In the genomic region with DNA sequence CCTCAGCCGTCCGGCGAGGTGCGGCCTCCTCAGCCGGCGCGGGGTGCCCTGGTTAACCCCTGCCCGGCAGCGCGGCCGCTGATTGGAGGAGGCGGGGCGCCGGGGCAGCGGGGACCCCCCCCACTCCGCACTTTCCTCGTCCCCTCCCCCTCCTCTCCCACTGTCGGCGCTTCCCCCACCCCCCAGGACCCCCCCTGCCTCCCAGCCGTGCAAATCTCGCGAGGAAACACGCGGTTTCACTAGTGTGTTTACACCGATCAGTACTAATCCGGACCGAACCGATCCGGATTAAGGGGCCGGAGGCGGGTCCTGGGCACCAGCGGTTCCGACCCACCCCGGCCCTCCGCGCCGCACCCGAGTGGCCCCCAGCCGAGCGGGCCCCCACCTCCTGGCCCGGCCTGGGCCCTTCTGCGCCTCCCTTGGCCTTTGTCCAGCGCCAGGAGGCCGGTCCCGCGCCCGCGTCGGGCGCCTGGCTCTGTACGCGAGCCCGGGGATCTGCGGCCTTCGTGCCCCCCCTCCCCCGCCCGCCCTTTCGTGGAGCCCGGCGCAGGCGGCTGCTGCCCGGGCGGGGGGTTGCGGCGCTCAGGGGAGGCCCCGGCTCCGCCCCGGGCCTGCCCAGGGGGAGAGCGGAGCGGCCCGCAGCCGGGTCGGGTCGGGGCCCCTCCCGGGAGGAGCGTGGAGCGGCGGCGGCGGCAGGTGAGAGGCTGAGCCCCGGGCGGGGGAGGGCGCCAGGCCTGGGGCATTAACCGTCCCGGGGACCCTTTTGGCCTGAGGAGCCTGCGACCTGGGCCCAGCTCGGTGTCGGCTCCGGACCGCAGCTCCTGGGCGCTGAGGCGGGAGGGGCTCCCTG, we compare ENCODE assay signal across 1 cellular context.
A peak's percentile ranks its signal among the peaks of the same experiment; 100 is the strongest.
TF ChIP-seq lines count a peak whose summit lies in the region.

No MANE protein-coding gene starts in this region.

TF ChIP-seq in GM23338, 12 proteins besides CTCF, POLR2A, EP300 and RAD21:
- 0 out of 2 replicates have a peak, but pooled peaks have one; percentile 49 for TF ChIP-seq POLR2AphosphoS5 (IDR thresholded peaks at IDR 0.05; ENCODE audit: low read depth)
